Comparison of ENCODE assay signal across 16 cellular contexts in genomic region chr2:20110383-20110782, GRCh38. TPM values are rescaled to one million over a fixed set of nuclear protein-coding genes. Genes with fewer than 3 reads are reported as not detected.
DNase-seq lines count a peak whose midpoint lies in the region; ATAC-seq and TF ChIP-seq lines count a peak whose summit lies in the region.
"Had no signal": no experiment of that assay in that cellular context is flagged by ENCODE, and none has a peak within 500 bp of the region (broad histone marks: within the 10 kb centered on the region; RNA-seq: fewer than 3 reads in every experiment).

No MANE protein-coding gene starts in this region.

- DNase-seq in SK-N-SH (no peak), WERI-Rb-1 (peak; percentile 58), neural progenitor cell (ENCODE audit: low spot score) (no peak), anterior cingulate cortex (lab: John Stamatoyannopoulos, UW) (no peak)
- DNase-seq in activated CD4-positive, alpha-beta T cell treated with anti-CD3 and anti-CD28 coated beads, Interleukin-2, amount 50 U/mL, for 1 hour, result no peak
- DNase-seq: C1 segment of cervical spinal cord; CD4-positive, CD25-positive, alpha-beta regulatory T cell; CD8-positive, alpha-beta memory T cell; COR-L47; DMS 273 treated with DMSO at 0.1 percent for 48 hours; DMS53; GM23248 had no signal

- no peaks in the 10 kb centered on the region for H3K36me3 Mint-ChIP-seq in neural progenitor cell
- H3K36me3 Mint-ChIP-seq: CD4-positive, CD25-positive, alpha-beta regulatory T cell; CD8-positive, alpha-beta memory T cell had no signal

- no peak for TF ChIP-seq RAD21 in SK-N-SH (IDR thresholded peaks at IDR 0.05; ENCODE audit: low read length)

- no peak overlapping the region for H3K9ac ChIP-seq in SK-N-SH
- no peak overlapping the region for H3K9ac ChIP-seq in neural progenitor cell
- H3K9ac ChIP-seq: GM23248 had no signal

- H3K27ac ChIP-seq in SK-N-SH (ENCODE audit: low read depth in 2 of 2, low read length in 1 of 2) (no peak overlapping the region), WERI-Rb-1 (peak overlapping the region; percentile 74), neural progenitor cell (no peak overlapping the region)
- H3K27ac ChIP-seq: GM23248 had no signal

- H3K4me2 ChIP-seq in SK-N-SH (no peak overlapping the region), neural progenitor cell (no peak overlapping the region)

- H3K9me3 ChIP-seq in SK-N-SH, result no peaks in the 10 kb centered on the region
- peaks cover 7% of the 10 kb centered on the region for H3K9me3 ChIP-seq in WERI-Rb-1 (ENCODE audit: severe bottlenecking)
- no peaks in the 10 kb centered on the region for H3K9me3 ChIP-seq in neural progenitor cell (ENCODE audit: low read depth)
- H3K9me3 ChIP-seq: HAP-1 had no signal

- H3K4me3 Mint-ChIP-seq in neural progenitor cell, result peak overlapping the region; percentile 60
- H3K4me3 Mint-ChIP-seq: B cell; CD4-positive, CD25-positive, alpha-beta regulatory T cell had no signal

- POLR2A ChIA-PET in SK-N-SH (lab: Yijun Ruan, JAX), result interaction anchor here (0.7 to 1.2 kb wide), 2 partner anchors 35 to 121 kb away, joined by 3 to 4 read pairs; partner anchors contain the start of gene WDR35

- H3K36me3 ChIP-seq in SK-N-SH (replicated peaks in 1 of 2; ENCODE audit: control insufficient read depth in 1 of 2, insufficient read depth in 2 of 2, low read length in 1 of 2) (no peaks in the 10 kb centered on the region), WERI-Rb-1 (no peaks in the 10 kb centered on the region), neural progenitor cell (no peaks in the 10 kb centered on the region)
- H3K36me3 ChIP-seq: HAP-1 had no signal

- no peak overlapping the region for H3K27ac Mint-ChIP-seq in neural progenitor cell
- H3K27ac Mint-ChIP-seq: B cell; CD4-positive, CD25-positive, alpha-beta regulatory T cell; CD8-positive, alpha-beta memory T cell had no signal

- H3K9me3 Mint-ChIP-seq in neural progenitor cell, result peaks cover 5% of the 10 kb centered on the region

- no peaks in the 10 kb centered on the region for H3K79me2 ChIP-seq in SK-N-SH (ENCODE audit: insufficient read depth)
- H3K79me2 ChIP-seq in neural progenitor cell (ENCODE audit: low read depth), result no peaks in the 10 kb centered on the region

- peaks cover 0 to 6% of the 10 kb centered on the region in 2 experiments; a peak in 1 of 4 replicates for H3K4me1 ChIP-seq in SK-N-SH (ENCODE audit: control insufficient read depth in 1 of 2, insufficient read depth in 2 of 2, low read depth in 1 of 2, low read length in 1 of 2)
- H3K4me1 ChIP-seq in neural progenitor cell, result no peaks in the 10 kb centered on the region
- H3K4me1 ChIP-seq: HAP-1 had no signal

- H3K27me3 ChIP-seq in SK-N-SH (ENCODE audit: insufficient read depth) (no peaks in the 10 kb centered on the region), WERI-Rb-1 (ENCODE audit: insufficient read depth, low read depth, severe bottlenecking) (no peaks in the 10 kb centered on the region), neural progenitor cell (peaks cover 11% of the 10 kb centered on the region)

- H4K20me1 ChIP-seq in SK-N-SH (ENCODE audit: insufficient read depth) (no peaks in the 10 kb centered on the region), neural progenitor cell (ENCODE audit: low read depth) (no peaks in the 10 kb centered on the region)

- H3K27me3 Mint-ChIP-seq in neural progenitor cell (ENCODE audit: insufficient read depth, low read depth), result peaks cover 10% of the 10 kb centered on the region

- peaks cover 18% of the 10 kb centered on the region for H3K4me1 Mint-ChIP-seq in neural progenitor cell
- H3K4me1 Mint-ChIP-seq: B cell had no signal

- 74% methylated on average over 3 of the region's 3 CpGs for WGBS in SK-N-SH (ENCODE audit: low lambda C conversion rate)

- H3F3A ChIP-seq in SK-N-SH (replicated peaks; ENCODE audit: insufficient read depth) (no peaks in the 10 kb centered on the region), neural progenitor cell (ENCODE audit: low read depth) (no peaks in the 10 kb centered on the region)

- TF ChIP-seq CTCF in SK-N-SH (IDR thresholded peaks at IDR 0.05), result no peak
- TF ChIP-seq CTCF in WERI-Rb-1 (IDR thresholded peaks at IDR 0.05; ENCODE audit: low read depth, low read length), result no peak
- TF ChIP-seq CTCF in neural progenitor cell (IDR thresholded peaks at IDR 0.05), result no peak

- ATAC-seq in SK-N-SH treated with all-trans-retinoic acid at 6 μM for 48 hours (no peak), GM18517 (IDR thresholded peaks at IDR 0.05; ENCODE audit: unreplicated experiment) (no peak)

- H3K4me3 ChIP-seq in SK-N-SH (ENCODE audit: low read depth in 2 of 2, low read length in 1 of 2) (no peak overlapping the region), WERI-Rb-1 (ENCODE audit: low read depth, low read length) (no peak overlapping the region), neural progenitor cell (no peak overlapping the region)
- H3K4me3 ChIP-seq: GM23248, HAP-1 had no signal

- H3K9me2 ChIP-seq in SK-N-SH, result no peaks in the 10 kb centered on the region

- TF ChIP-seq EP300 in SK-N-SH (IDR thresholded peaks at IDR 0.05; ENCODE audit: borderline replicate concordance in 1 of 2, low read depth in 1 of 2, low read length in 1 of 2), result no peak

- no peak overlapping the region for H2AFZ ChIP-seq in SK-N-SH (ENCODE audit: low read depth)
- no peak overlapping the region for H2AFZ ChIP-seq in neural progenitor cell (replicated peaks)
- H2AFZ ChIP-seq: GM23248 had no signal

- CTCF ChIA-PET in SK-N-SH (lab: Yijun Ruan, JAX), result interaction anchor here (1.1 to 9.8 kb wide), 5 partner anchors 12 to 120 kb away, joined by 3 to 65 read pairs (median 6); partner anchors contain the start of genes SDC1 and WDR35

TF ChIP-seq in SK-N-SH treated with all-trans-retinoic acid at 6 μM for 48 hours, 23 proteins besides CTCF, POLR2A, EP300 and RAD21:
- TF ChIP-seq ZNF565 (CRISPR knock-in tag; conservative IDR thresholded peaks at IDR 0.05; ENCODE audit: low read depth) (peak; percentile 91; the same call in 1 of the 2 replicates), POU6F1 (CRISPR knock-in tag; IDR thresholded peaks at IDR 0.05; ENCODE audit: borderline replicate concordance, low read depth) (no peak), ZC3H10 (CRISPR knock-in tag; IDR thresholded peaks at IDR 0.05) (no peak), ZNF8 (CRISPR knock-in tag; IDR thresholded peaks at IDR 0.05) (no peak)

TF ChIP-seq in SK-N-SH, 30 proteins besides CTCF, POLR2A, EP300 and RAD21 (continues in another document):
- TF ChIP-seq FOSL2 (IDR thresholded peaks at IDR 0.05; ENCODE audit: borderline replicate concordance, low read depth) (no peak), TAF1 (IDR thresholded peaks at IDR 0.05; ENCODE audit: borderline replicate concordance, low read depth, low read length) (no peak), ELF1 (IDR thresholded peaks at IDR 0.05) (no peak), SMC3 (IDR thresholded peaks at IDR 0.05; ENCODE audit: low read depth, low read length) (no peak), NFIC (IDR thresholded peaks at IDR 0.05; ENCODE audit: borderline replicate concordance) (no peak), RXRA (IDR thresholded peaks at IDR 0.05; ENCODE audit: borderline replicate concordance, low read depth) (no peak), RFX5 (IDR thresholded peaks at IDR 0.05; ENCODE audit: low read length) (no peak), FOXM1 (IDR thresholded peaks at IDR 0.05; ENCODE audit: low read depth) (no peak), NRF1 (IDR thresholded peaks at IDR 0.05; ENCODE audit: low read depth, low read length) (no peak), REST (IDR thresholded peaks at IDR 0.05; ENCODE audit: low read depth, low read length) (no peak), POLR2AphosphoS5 (IDR thresholded peaks at IDR 0.05; ENCODE audit: low read depth, low read length) (no peak), GATA2 (CRISPR knock-in tag; IDR thresholded peaks at IDR 0.05) (no peak), MAX (IDR thresholded peaks at IDR 0.05; ENCODE audit: low read depth) (no peak), IRF3 (IDR thresholded peaks at IDR 0.05; ENCODE audit: low read depth, low read length) (no peak)

RNA-seq across cellular contexts. Expression of gene LAPTM4A, which starts 59.0 kb away (rescaled TPM):
- 306 and 350 TPM in 2 replicates for polyA plus RNA-seq in SK-N-SH (2012; rRNA removed)
- 391 and 431 TPM in 2 replicates for polyA plus RNA-seq in SK-N-SH (2012; cell fraction: cytosol; rRNA removed)
- 69.8 and 155 TPM in 2 replicates for polyA plus RNA-seq in SK-N-SH (2012; cell fraction: nucleus; rRNA removed)
- 170 and 205 TPM in 2 replicates for total RNA-seq in neural progenitor cell (ENCODE audit: low replicate concordance)
